ENCODE assay signal across 1 cellular context in genomic region chr1:67888707-67889106, GRCh38.
TF ChIP-seq lines count a peak whose summit lies in the region.

No MANE protein-coding gene starts in this region.

TF ChIP-seq in WTC11, 78 proteins besides CTCF, POLR2A, EP300 and RAD21 (continued from another document):
- TF ChIP-seq, protein P1, sequence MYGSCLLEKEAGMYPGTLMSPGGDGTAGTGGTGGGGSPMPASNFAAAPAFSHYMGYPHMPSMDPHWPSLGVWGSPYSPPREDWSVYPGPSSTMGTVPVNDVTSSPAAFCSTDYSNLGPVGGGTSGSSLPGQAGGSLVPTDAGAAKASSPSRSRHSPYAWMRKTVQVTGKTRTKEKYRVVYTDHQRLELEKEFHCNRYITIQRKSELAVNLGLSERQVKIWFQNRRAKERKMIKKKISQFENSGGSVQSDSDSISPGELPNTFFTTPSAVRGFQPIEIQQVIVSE (CRISPR knock-in tag; IDR thresholded peaks at IDR 0.05; ENCODE audit: borderline replicate concordance) = no peak
- TF ChIP-seq MXD4 (CRISPR knock-in tag; IDR thresholded peaks at IDR 0.05; ENCODE audit: borderline replicate concordance) (no peak), KAT7 (CRISPR knock-in tag; IDR thresholded peaks at IDR 0.05; ENCODE audit: borderline replicate concordance) (no peak), MYBL2 (CRISPR knock-in tag; IDR thresholded peaks at IDR 0.05) (no peak), CBFB (CRISPR knock-in tag; IDR thresholded peaks at IDR 0.05; ENCODE audit: low read depth) (no peak)
- TF ChIP-seq, protein P2, sequence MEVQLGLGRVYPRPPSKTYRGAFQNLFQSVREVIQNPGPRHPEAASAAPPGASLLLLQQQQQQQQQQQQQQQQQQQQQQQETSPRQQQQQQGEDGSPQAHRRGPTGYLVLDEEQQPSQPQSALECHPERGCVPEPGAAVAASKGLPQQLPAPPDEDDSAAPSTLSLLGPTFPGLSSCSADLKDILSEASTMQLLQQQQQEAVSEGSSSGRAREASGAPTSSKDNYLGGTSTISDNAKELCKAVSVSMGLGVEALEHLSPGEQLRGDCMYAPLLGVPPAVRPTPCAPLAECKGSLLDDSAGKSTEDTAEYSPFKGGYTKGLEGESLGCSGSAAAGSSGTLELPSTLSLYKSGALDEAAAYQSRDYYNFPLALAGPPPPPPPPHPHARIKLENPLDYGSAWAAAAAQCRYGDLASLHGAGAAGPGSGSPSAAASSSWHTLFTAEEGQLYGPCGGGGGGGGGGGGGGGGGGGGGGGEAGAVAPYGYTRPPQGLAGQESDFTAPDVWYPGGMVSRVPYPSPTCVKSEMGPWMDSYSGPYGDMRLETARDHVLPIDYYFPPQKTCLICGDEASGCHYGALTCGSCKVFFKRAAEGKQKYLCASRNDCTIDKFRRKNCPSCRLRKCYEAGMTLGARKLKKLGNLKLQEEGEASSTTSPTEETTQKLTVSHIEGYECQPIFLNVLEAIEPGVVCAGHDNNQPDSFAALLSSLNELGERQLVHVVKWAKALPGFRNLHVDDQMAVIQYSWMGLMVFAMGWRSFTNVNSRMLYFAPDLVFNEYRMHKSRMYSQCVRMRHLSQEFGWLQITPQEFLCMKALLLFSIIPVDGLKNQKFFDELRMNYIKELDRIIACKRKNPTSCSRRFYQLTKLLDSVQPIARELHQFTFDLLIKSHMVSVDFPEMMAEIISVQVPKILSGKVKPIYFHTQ (CRISPR knock-in tag; IDR thresholded peaks at IDR 0.05) = no peak
